Comparison of ENCODE assay signal across 16 cellular contexts in genomic region chr7:28818996-28819395, GRCh38.
"Had no signal": no experiment of that assay in that cellular context is flagged by ENCODE, and none has a peak within 500 bp of the region (broad histone marks: within the 10 kb centered on the region; RNA-seq: fewer than 3 reads in every experiment).

No MANE protein-coding gene starts in this region.

- H3K27ac Mint-ChIP-seq: activated CD4-positive, alpha-beta memory T cell treated with anti-CD3 and anti-CD28 coated beads for 36 hours; activated naive CD8-positive, alpha-beta T cell treated with anti-CD3 and anti-CD28 coated beads for 36 hours; nephron; T-helper 2 cell treated with Interferon-gamma antibody and Interleukin-4, amounts not matched to agents 5 μg/mL and 100 μg/mL, for 36 hours; type B pancreatic cell had no signal

- ATAC-seq: activated T-cell treated with anti-CD3 and anti-CD28 coated beads, Interleukin-2, amount 50 U/mL, for 4 hours; heart left ventricle had no signal

- H3K4me1 Mint-ChIP-seq: activated naive CD8-positive, alpha-beta T cell treated with anti-CD3 and anti-CD28 coated beads for 36 hours had no signal

- H3K27me3 ChIP-seq: heart left ventricle, sigmoid colon had no signal

- H3K27ac ChIP-seq: heart left ventricle, left ventricle myocardium inferior, sigmoid colon had no signal

- H3K36me3 Mint-ChIP-seq: activated CD4-positive, alpha-beta memory T cell treated with anti-CD3 and anti-CD28 coated beads for 36 hours; activated naive CD8-positive, alpha-beta T cell treated with anti-CD3 and anti-CD28 coated beads for 36 hours had no signal

- FAIRE-seq: endometrium had no signal

- H3K4me3 ChIP-seq: heart left ventricle, left ventricle myocardium inferior, sigmoid colon had no signal

- DNase-seq: activated CD4-positive, alpha-beta memory T cell treated with anti-CD3 and anti-CD28 coated beads for 36 hours; activated CD4-positive, alpha-beta T cell treated with anti-CD3 and anti-CD28 coated beads for 1 hour; activated gamma-delta T cell; activated naive CD8-positive, alpha-beta T cell treated with anti-CD3 and anti-CD28 coated beads for 36 hours; activated T-cell treated with anti-CD3 and anti-CD28 coated beads, Interleukin-2, amount 50 U/mL, for 4 hours; foreskin melanocyte; heart left ventricle; left ventricle myocardium inferior; mesendoderm; sigmoid colon; stimulated activated CD4-positive, alpha-beta T cell treated with anti-CD3 and anti-CD28 coated beads, Interleukin-2, amount 100 ng/mL, for 24 hours; stimulated activated naive CD4-positive, alpha-beta T cell had no signal

- H3K4me3 Mint-ChIP-seq: activated CD4-positive, alpha-beta memory T cell treated with anti-CD3 and anti-CD28 coated beads for 36 hours; activated naive CD8-positive, alpha-beta T cell treated with anti-CD3 and anti-CD28 coated beads for 36 hours; activated T-cell treated with anti-CD3 and anti-CD28 coated beads, Interleukin-2, amount 50 U/mL, for 4 hours; nephron; T-helper 2 cell treated with Interferon-gamma antibody and Interleukin-4, amounts not matched to agents 5 μg/mL and 100 μg/mL, for 36 hours; type B pancreatic cell had no signal

- H3K9me3 Mint-ChIP-seq: activated CD4-positive, alpha-beta memory T cell treated with anti-CD3 and anti-CD28 coated beads for 36 hours; activated naive CD8-positive, alpha-beta T cell treated with anti-CD3 and anti-CD28 coated beads for 36 hours; activated T-cell treated with anti-CD3 and anti-CD28 coated beads, Interleukin-2, amount 50 U/mL, for 4 hours; nephron; T-helper 2 cell treated with Interferon-gamma antibody and Interleukin-4, amounts not matched to agents 5 μg/mL and 100 μg/mL, for 36 hours; type B pancreatic cell had no signal
